8 cellular contexts compared by ENCODE assay signal in genomic region chr12:121443193-121443829, GRCh38. TPM values are rescaled to one million over a fixed set of nuclear protein-coding genes. Genes with fewer than 3 reads are reported as not detected.
DNase-seq lines count a peak whose midpoint lies in the region; ATAC-seq and TF ChIP-seq lines count a peak whose summit lies in the region.

No MANE protein-coding gene starts in this region.

- H3K4me3 ChIP-seq in CD4-positive, CD25-positive, alpha-beta regulatory T cell (ENCODE audit: low read depth, low read length): no peak overlapping the region

- ATAC-seq in CD4-positive, CD25-positive, alpha-beta regulatory T cell (ENCODE audit: low read depth in 2 of 2): peak; percentile 70 to 73
- ATAC-seq in HG03378 (IDR thresholded peaks at IDR 0.05; ENCODE audit: unreplicated experiment): no peak

- H3K27ac ChIP-seq in CD4-positive, CD25-positive, alpha-beta regulatory T cell (ENCODE audit: insufficient read depth, low read length, poor library complexity, severe bottlenecking): no peak overlapping the region

- H3K36me3 ChIP-seq in CD4-positive, CD25-positive, alpha-beta regulatory T cell (ENCODE audit: control insufficient read depth, insufficient read depth, low read length): peaks cover 34% of the 10 kb centered on the region

- no peaks in the 10 kb centered on the region for H3K9me3 ChIP-seq in CD4-positive, CD25-positive, alpha-beta regulatory T cell (ENCODE audit: control insufficient read depth in 2 of 2, low read length in 2 of 2)

- H3K4me3 Mint-ChIP-seq in CD4-positive, CD25-positive, alpha-beta regulatory T cell: no peak overlapping the region
- no peak overlapping the region for H3K4me3 Mint-ChIP-seq in HFFc6

- peaks cover 16% of the 10 kb centered on the region for H3K36me3 Mint-ChIP-seq in CD4-positive, CD25-positive, alpha-beta regulatory T cell
- peaks cover 8% of the 10 kb centered on the region for H3K36me3 Mint-ChIP-seq in HFFc6 (ENCODE audit: low read depth)

- peak; percentile 93 for TF ChIP-seq CTCF in HFFc6 (IDR thresholded peaks at IDR 0.05)

- DNase-seq in CD4-positive, CD25-positive, alpha-beta regulatory T cell: peak; percentile 30 to 47 (median 39)
- peak; percentile 74 for DNase-seq in HFFc6
- DNase-seq in NCI-H82 treated with DMSO at 0.1 percent for 48 hours (lab: John Stamatoyannopoulos, UW; ENCODE audit: unreplicated experiment): peak; percentile 4
- peak; percentile 54 for DNase-seq in activated T-cell treated with anti-CD3 and anti-CD28 coated beads for 4 hours
- peak; percentile 50 to 78 for DNase-seq in erythroblast (lab: John Stamatoyannopoulos, UW)
- DNase-seq in myocyte (ENCODE audit: low read depth): peak; percentile 81
- DNase-seq in stimulated activated CD8-positive, alpha-beta memory T cell treated with anti-CD3 and anti-CD28 coated beads, Interleukin-4, amount 100 ng/mL, for 48 hours: peak; percentile 85

- no peaks in the 10 kb centered on the region for H3K27me3 ChIP-seq in CD4-positive, CD25-positive, alpha-beta regulatory T cell (ENCODE audit: control insufficient read depth, insufficient read depth, low read length)

- H3K9me3 Mint-ChIP-seq in CD4-positive, CD25-positive, alpha-beta regulatory T cell: no peaks in the 10 kb centered on the region
- no peaks in the 10 kb centered on the region for H3K9me3 Mint-ChIP-seq in HFFc6

- TF ChIP-seq POLR2A in erythroblast (IDR thresholded peaks at IDR 0.05; ENCODE audit: low read length): no peak

- peaks cover 0 to 9% (median 3%) of the 10 kb centered on the region in 4 donors for H3K4me1 Mint-ChIP-seq in CD4-positive, CD25-positive, alpha-beta regulatory T cell
- H3K4me1 Mint-ChIP-seq in HFFc6 (ENCODE audit: low read depth): peaks cover 8% of the 10 kb centered on the region; the same call in 1 of the 2 replicates

- no peaks in the 10 kb centered on the region for H3K27me3 Mint-ChIP-seq in CD4-positive, CD25-positive, alpha-beta regulatory T cell
- H3K27me3 Mint-ChIP-seq in HFFc6 (ENCODE audit: insufficient read depth): no peaks in the 10 kb centered on the region; the same call in 1 of the 2 replicates

- H3K4me1 ChIP-seq in CD4-positive, CD25-positive, alpha-beta regulatory T cell (ENCODE audit: control insufficient read depth, insufficient read depth, low read length, poor library complexity, severe bottlenecking): no peaks in the 10 kb centered on the region

- H3K27ac Mint-ChIP-seq in CD4-positive, CD25-positive, alpha-beta regulatory T cell: peak overlapping the region in 2 of 3 donors; percentile 60 to 71
- no peak overlapping the region for H3K27ac Mint-ChIP-seq in HFFc6

RNA-seq across cellular contexts. Expression of gene RNF34, which starts 43.4 kb away (rescaled TPM):
- 59.1 TPM for total RNA-seq in CD4-positive, CD25-positive, alpha-beta regulatory T cell
- 10 to 100 TPM; 68.5 to 84.9 (median 76.8) TPM for polyA plus RNA-seq in CD4-positive, CD25-positive, alpha-beta regulatory T cell
- total RNA-seq in HFFc6 (2021; fragmentation: NEBNext Ultra II Directional; extraction: Animal tissue kit (Norgen Biotek cat#: 25700)): 10 to 100 TPM; 33.1 to 41.6 (median 39.0) TPM
- total RNA-seq in myocyte: 26.1 and 41.2 TPM in 2 replicates
- 25.3 TPM for polyA plus RNA-seq in myocyte (2012)

Comparison
In these comparisons a context has a peak if more than half of its experiments do, and no peak if none do; other contexts are left out.
1. DNase-seq: peak in every context shown above with its lines; median percentile 85 in stimulated activated CD8-positive, alpha-beta memory T cell treated with anti-CD3 and anti-CD28 coated beads, Interleukin-4, amount 100 ng/mL, for 48 hours; 81 in myocyte; 74 in HFFc6; 64 in erythroblast; 54 in activated T-cell treated with anti-CD3 and anti-CD28 coated beads for 4 hours; 39 in CD4-positive, CD25-positive, alpha-beta regulatory T cell; 4 in NCI-H82 treated with DMSO at 0.1 percent for 48 hours.